ENCODE assay signal across 1 cellular context in the genomic region with DNA sequence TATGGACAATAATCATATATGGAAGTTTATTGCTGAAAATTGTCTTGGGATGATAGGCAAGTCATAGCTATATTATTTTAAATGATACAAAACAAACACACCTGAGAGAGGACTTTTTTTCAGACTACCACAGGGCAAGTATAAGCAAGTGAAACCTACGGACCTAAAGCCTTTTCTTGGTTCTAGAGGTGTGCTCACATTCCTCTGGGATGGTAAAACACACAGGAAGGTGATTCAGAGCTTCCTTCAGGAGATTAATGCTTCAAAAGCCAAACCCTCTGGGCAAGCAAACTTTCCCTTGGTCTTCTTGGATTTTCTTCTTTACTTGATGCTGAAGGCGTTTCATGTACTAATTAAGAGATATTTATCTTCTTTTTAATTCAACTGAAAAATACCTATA.
TF ChIP-seq lines count a peak whose summit lies in the region.

No MANE protein-coding gene starts in this region.

TF ChIP-seq in GM23338, 12 proteins besides CTCF, POLR2A, EP300 and RAD21 (continued from another document):
- TF ChIP-seq, protein P1, sequence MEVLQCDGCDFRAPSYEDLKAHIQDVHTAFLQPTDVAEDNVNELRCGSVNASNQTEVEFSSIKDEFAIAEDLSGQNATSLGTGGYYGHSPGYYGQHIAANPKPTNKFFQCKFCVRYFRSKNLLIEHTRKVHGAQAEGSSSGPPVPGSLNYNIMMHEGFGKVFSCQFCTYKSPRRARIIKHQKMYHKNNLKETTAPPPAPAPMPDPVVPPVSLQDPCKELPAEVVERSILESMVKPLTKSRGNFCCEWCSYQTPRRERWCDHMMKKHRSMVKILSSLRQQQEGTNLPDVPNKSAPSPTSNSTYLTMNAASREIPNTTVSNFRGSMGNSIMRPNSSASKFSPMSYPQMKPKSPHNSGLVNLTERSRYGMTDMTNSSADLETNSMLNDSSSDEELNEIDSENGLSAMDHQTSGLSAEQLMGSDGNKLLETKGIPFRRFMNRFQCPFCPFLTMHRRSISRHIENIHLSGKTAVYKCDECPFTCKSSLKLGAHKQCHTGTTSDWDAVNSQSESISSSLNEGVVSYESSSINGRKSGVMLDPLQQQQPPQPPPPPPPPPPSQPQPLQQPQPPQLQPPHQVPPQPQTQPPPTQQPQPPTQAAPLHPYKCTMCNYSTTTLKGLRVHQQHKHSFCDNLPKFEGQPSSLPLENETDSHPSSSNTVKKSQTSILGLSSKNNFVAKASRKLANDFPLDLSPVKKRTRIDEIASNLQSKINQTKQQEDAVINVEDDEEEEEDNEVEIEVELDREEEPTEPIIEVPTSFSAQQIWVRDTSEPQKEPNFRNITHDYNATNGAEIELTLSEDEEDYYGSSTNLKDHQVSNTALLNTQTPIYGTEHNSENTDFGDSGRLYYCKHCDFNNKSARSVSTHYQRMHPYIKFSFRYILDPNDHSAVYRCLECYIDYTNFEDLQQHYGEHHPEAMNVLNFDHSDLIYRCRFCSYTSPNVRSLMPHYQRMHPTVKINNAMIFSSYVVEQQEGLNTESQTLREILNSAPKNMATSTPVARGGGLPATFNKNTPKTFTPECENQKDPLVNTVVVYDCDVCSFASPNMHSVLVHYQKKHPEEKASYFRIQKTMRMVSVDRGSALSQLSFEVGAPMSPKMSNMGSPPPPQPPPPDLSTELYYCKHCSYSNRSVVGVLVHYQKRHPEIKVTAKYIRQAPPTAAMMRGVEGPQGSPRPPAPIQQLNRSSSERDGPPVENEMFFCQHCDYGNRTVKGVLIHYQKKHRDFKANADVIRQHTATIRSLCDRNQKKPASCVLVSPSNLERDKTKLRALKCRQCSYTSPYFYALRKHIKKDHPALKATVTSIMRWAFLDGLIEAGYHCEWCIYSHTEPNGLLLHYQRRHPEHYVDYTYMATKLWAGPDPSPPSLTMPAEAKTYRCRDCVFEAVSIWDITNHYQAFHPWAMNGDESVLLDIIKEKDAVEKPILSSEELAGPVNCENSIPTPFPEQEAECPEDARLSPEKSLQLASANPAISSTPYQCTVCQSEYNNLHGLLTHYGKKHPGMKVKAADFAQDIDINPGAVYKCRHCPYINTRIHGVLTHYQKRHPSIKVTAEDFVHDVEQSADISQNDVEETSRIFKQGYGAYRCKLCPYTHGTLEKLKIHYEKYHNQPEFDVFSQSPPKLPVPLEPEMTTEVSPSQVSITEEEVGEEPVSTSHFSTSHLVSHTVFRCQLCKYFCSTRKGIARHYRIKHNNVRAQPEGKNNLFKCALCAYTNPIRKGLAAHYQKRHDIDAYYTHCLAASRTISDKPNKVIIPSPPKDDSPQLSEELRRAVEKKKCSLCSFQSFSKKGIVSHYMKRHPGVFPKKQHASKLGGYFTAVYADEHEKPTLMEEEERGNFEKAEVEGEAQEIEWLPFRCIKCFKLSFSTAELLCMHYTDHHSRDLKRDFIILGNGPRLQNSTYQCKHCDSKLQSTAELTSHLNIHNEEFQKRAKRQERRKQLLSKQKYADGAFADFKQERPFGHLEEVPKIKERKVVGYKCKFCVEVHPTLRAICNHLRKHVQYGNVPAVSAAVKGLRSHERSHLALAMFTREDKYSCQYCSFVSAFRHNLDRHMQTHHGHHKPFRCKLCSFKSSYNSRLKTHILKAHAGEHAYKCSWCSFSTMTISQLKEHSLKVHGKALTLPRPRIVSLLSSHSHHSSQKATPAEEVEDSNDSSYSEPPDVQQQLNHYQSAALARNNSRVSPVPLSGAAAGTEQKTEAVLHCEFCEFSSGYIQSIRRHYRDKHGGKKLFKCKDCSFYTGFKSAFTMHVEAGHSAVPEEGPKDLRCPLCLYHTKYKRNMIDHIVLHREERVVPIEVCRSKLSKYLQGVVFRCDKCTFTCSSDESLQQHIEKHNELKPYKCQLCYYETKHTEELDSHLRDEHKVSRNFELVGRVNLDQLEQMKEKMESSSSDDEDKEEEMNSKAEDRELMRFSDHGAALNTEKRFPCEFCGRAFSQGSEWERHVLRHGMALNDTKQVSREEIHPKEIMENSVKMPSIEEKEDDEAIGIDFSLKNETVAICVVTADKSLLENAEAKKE (CRISPR knock-in tag; IDR thresholded peaks at IDR 0.05): no peak
- no peak for TF ChIP-seq STAT1 (IDR thresholded peaks at IDR 0.05; ENCODE audit: unreplicated experiment)
